ENCODE assay signal across 1 cellular context in genomic region chr19:48607359-48607755, GRCh38.
TF ChIP-seq lines count a peak whose summit lies in the region.

No MANE protein-coding gene starts in this region.

TF ChIP-seq in K562, 482 proteins besides CTCF, POLR2A, EP300 and RAD21:
- TF ChIP-seq SMARCA4 (IDR thresholded peaks at IDR 0.05) (no peak), ZNF431 (CRISPR knock-in tag; IDR thresholded peaks at IDR 0.05) (no peak), CHCHD3 (CRISPR knock-in tag; IDR thresholded peaks at IDR 0.05) (no peak), MTA1 (IDR thresholded peaks at IDR 0.05; ENCODE audit: borderline replicate concordance) (no peak), ZNF75A (CRISPR knock-in tag; IDR thresholded peaks at IDR 0.05) (no peak), ZBTB49 (CRISPR knock-in tag; IDR thresholded peaks at IDR 0.05; ENCODE audit: borderline replicate concordance) (no peak), PRMT5 (CRISPR knock-in tag; IDR thresholded peaks at IDR 0.05) (no peak), RB1 (IDR thresholded peaks at IDR 0.05; ENCODE audit: low read depth) (no peak), NFYB (IDR thresholded peaks at IDR 0.05; ENCODE audit: extremely low read depth, insufficient read length) (no peak)
- TF ChIP-seq, protein P1, sequence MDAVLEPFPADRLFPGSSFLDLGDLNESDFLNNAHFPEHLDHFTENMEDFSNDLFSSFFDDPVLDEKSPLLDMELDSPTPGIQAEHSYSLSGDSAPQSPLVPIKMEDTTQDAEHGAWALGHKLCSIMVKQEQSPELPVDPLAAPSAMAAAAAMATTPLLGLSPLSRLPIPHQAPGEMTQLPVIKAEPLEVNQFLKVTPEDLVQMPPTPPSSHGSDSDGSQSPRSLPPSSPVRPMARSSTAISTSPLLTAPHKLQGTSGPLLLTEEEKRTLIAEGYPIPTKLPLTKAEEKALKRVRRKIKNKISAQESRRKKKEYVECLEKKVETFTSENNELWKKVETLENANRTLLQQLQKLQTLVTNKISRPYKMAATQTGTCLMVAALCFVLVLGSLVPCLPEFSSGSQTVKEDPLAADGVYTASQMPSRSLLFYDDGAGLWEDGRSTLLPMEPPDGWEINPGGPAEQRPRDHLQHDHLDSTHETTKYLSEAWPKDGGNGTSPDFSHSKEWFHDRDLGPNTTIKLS (IDR thresholded peaks at IDR 0.05; ENCODE audit: borderline replicate concordance, low read depth), result no peak
TF ChIP-seq in K562: peak in this region for 0.
